Comparison of ENCODE assay signal across 17 cellular contexts in the genomic region with DNA sequence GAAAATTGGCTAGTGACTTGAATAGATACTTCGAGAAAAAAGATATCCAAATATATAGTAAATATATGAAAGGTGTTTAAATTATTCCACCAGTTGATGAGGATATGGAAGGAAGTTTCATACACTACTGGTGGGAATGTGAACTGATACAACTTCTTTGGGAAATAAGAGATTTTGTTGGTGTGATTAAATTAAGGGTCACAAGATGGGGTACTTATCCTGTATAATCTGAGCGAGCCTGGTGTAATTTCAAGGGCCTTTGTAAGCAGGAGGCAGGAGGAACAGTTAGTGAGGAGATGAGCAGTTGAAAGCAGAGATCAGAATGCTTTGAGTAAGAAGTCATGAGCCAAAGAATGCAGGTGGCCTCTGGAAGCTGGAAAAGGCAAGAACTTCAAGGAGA.
DNase-seq lines count a peak whose midpoint lies in the region; ATAC-seq and TF ChIP-seq lines count a peak whose summit lies in the region.
"Had no signal": no experiment of that assay in that cellular context is flagged by ENCODE, and none has a peak within 500 bp of the region (broad histone marks: within the 10 kb centered on the region; RNA-seq: fewer than 3 reads in every experiment).

No MANE protein-coding gene starts in this region.

- H2BK5ac ChIP-seq in mesendoderm (ENCODE audit: low read length), result no peak overlapping the region

- peak; percentile 4 to 5 for TF ChIP-seq CTCF in mammary epithelial cell (conservative IDR thresholded peaks at IDR 0.05 in 1 of 2, IDR thresholded peaks at IDR 0.05 in 1 of 2; ENCODE audit: extremely low read depth in 1 of 2, insufficient read depth in 1 of 2, low read depth in 1 of 2, low read length in 2 of 2)

- 0% methylated on average over 2 of the region's 2 CpGs for WGBS in mammary epithelial cell (ENCODE audit: low coverage, missing lambda C conversion rate)
- no CpG with 5 or more reads among the region's 2 CpGs for WGBS in mesendoderm (ENCODE audit: extremely low coverage, insufficient coverage, low lambda C conversion rate)

- in situ Hi-C loops in mammary epithelial cell (cut with MboI; ENCODE audit: low sequenced_read_pairs in 2 of 2), result no loop called here

- no peaks in the 10 kb centered on the region for H3K4me1 ChIP-seq in mammary epithelial cell (ENCODE audit: insufficient read depth, low read length)
- no peaks in the 10 kb centered on the region for H3K4me1 ChIP-seq in mesendoderm (ENCODE audit: control insufficient read depth, low read depth, low read length)
- H3K4me1 ChIP-seq: ascending aorta, colonic mucosa, SJSA1 had no signal

- no peak for ATAC-seq in HG03460 (IDR thresholded peaks at IDR 0.05; ENCODE audit: unreplicated experiment)

- DNase-seq in ELF-1 (ENCODE audit: low read depth, low spot score) (peak; percentile 12), NCI-H146 treated with DMSO at 0.1 percent for 48 hours (lab: John Stamatoyannopoulos, UW; ENCODE audit: unreplicated experiment) (peak; percentile 11), mammary epithelial cell (no peak), mesendoderm (peak; percentile 88), Kasumi-1 (lab: John Stamatoyannopoulos, UW) (no peak), MV-4-11 (lab: John Stamatoyannopoulos, UW) (no peak)
- DNase-seq in activated CD8-positive, alpha-beta memory T cell treated with anti-CD3 and anti-CD28 coated beads for 24 hours, result no peak
- DNase-seq: activated CD4-positive, alpha-beta T cell treated with anti-CD3 and anti-CD28 coated beads for 1 hour; activated CD8-positive, alpha-beta memory T cell treated with anti-CD3 and anti-CD28 coated beads, Interleukin-2, amount 50 U/mL, for 48 hours; colonic mucosa; COR-L47; foreskin melanocyte; T-helper 9 cell had no signal

- no peak overlapping the region for H3K9ac ChIP-seq in mammary epithelial cell (ENCODE audit: insufficient read depth, low read length)
- no peak overlapping the region for H3K9ac ChIP-seq in mesendoderm (ENCODE audit: low read length)

- H3K4me3 ChIP-seq in mammary epithelial cell (replicated peaks in 1 of 3; ENCODE audit: insufficient read depth in 1 of 3, low read depth in 2 of 3, low read length in 3 of 3) (no peak overlapping the region), mesendoderm (ENCODE audit: low read length) (no peak overlapping the region)
- H3K4me3 ChIP-seq: ascending aorta, colonic mucosa, lung, SJSA1 had no signal

- no TSS peak for BruUV-seq in mammary epithelial cell (replicated peaks; lab: Mats Ljungman, UMichigan)

- no peak overlapping the region for H2BK15ac ChIP-seq in mesendoderm (replicated peaks; ENCODE audit: low read depth)

- H3K27me3 ChIP-seq in mammary epithelial cell (ENCODE audit: insufficient read depth, low read length) (peaks cover 3% of the 10 kb centered on the region), mesendoderm (ENCODE audit: insufficient read depth, low read length, poor library complexity) (no peaks in the 10 kb centered on the region)
- H3K27me3 ChIP-seq: ascending aorta, colonic mucosa, SJSA1 had no signal

- dilution Hi-C loops in mammary epithelial cell (cut with HindIII; ENCODE audit: low sequenced_read_pairs), result no loop called here

- H2BK120ac ChIP-seq in mesendoderm (ENCODE audit: low read depth, low read length), result no peak overlapping the region

- intact Hi-C loops in mammary epithelial cell (cut with micrococcal nuclease), result no loop called here

- H3K79me2 ChIP-seq in mammary epithelial cell (ENCODE audit: insufficient read depth, low read length) (no peaks in the 10 kb centered on the region), mesendoderm (ENCODE audit: control insufficient read depth, insufficient read depth, low read length) (no peaks in the 10 kb centered on the region)

- no peak overlapping the region for H2AFZ ChIP-seq in mammary epithelial cell (ENCODE audit: low read depth, low read length)

- no peak overlapping the region for H4K5ac ChIP-seq in mesendoderm (ENCODE audit: low read length)

- no peak overlapping the region for H2AK5ac ChIP-seq in mesendoderm (ENCODE audit: low read length)

- H4K20me1 ChIP-seq in mammary epithelial cell (ENCODE audit: insufficient read depth, low read length), result no peaks in the 10 kb centered on the region

- no peak overlapping the region for H3K18ac ChIP-seq in mesendoderm (ENCODE audit: low read length)

- CTCF ChIA-PET in mammary epithelial cell (lab: Charles Lee; ENCODE audit: low non-redundant PET), result no interaction called here

- no peak overlapping the region for H4K8ac ChIP-seq in mesendoderm (ENCODE audit: low read depth, low read length)

- H3K56ac ChIP-seq in mesendoderm (ENCODE audit: low read length), result no peak overlapping the region

- no peaks in the 10 kb centered on the region for H3K79me1 ChIP-seq in mesendoderm (ENCODE audit: low read length)

- no peak overlapping the region for H3K4ac ChIP-seq in mesendoderm (ENCODE audit: low read depth, low read length)

- H3K9me3 ChIP-seq in mammary epithelial cell (replicated peaks; ENCODE audit: insufficient read depth, low read length), result no peaks in the 10 kb centered on the region
- H3K9me3 ChIP-seq: ascending aorta, colonic mucosa, SJSA1 had no signal

- no peak overlapping the region for H3K23ac ChIP-seq in mesendoderm (ENCODE audit: low read length)

- H3K27ac ChIP-seq in mammary epithelial cell (ENCODE audit: insufficient read depth, low read depth, low read length) (no peak overlapping the region), mesendoderm (ENCODE audit: low read depth, low read length) (no peak overlapping the region)
- H3K27ac ChIP-seq: ascending aorta, colonic mucosa, SJSA1 had no signal

- H3K36me3 ChIP-seq in mammary epithelial cell (ENCODE audit: insufficient read depth, low read length) (no peaks in the 10 kb centered on the region), mesendoderm (ENCODE audit: control insufficient read depth, insufficient read depth, low read length) (no peaks in the 10 kb centered on the region)
- H3K36me3 ChIP-seq: ascending aorta, colonic mucosa, SJSA1 had no signal

- H3K4me2 ChIP-seq in mammary epithelial cell (ENCODE audit: insufficient read depth, low read depth, low read length), result no peak overlapping the region
- H3K4me2 ChIP-seq in mesendoderm (ENCODE audit: low read length), result no peak overlapping the region

Comparison
In these comparisons a context has a peak if more than half of its experiments do, and no peak if none do; other contexts are left out.
1. DNase-seq: peak in ELF-1 (single experiment), NCI-H146 treated with DMSO at 0.1 percent for 48 hours (single experiment) and mesendoderm (single experiment); none in mammary epithelial cell (single experiment), Kasumi-1 (0 of 2), MV-4-11 (single experiment) and activated CD8-positive, alpha-beta memory T cell treated with anti-CD3 and anti-CD28 coated beads for 24 hours (single experiment).